Comparison of ENCODE assay signal across 7 cellular contexts in genomic region chr16:87780385-87780989, GRCh38. TPM values are rescaled to one million over a fixed set of nuclear protein-coding genes. Genes with fewer than 3 reads are reported as not detected.
DNase-seq lines count a peak whose midpoint lies in the region; ATAC-seq lines count a peak whose summit lies in the region.

No MANE protein-coding gene starts in this region.

- H3K27ac Mint-ChIP-seq in activated CD8-positive, alpha-beta T cell treated with anti-CD3 and anti-CD28 coated beads, Interleukin-2, amount 10 ng/mL, durations not matched to agents 7 days and 5 days, result peak overlapping the region; percentile 94

- H3K36me3 Mint-ChIP-seq in activated CD8-positive, alpha-beta T cell treated with anti-CD3 and anti-CD28 coated beads, Interleukin-2, amount 10 ng/mL, durations not matched to agents 7 days and 5 days (ENCODE audit: low read depth), result peaks cover 11% of the 10 kb centered on the region

- CTCF ChIA-PET in activated CD8-positive, alpha-beta T cell treated with anti-CD3 and anti-CD28 coated beads, Interleukin-2, amount 10 ng/mL, durations not matched to agents 7 days and 5 days (lab: Charles Lee), result interaction anchor here (0.9 to 4.2 kb wide), 15 partner anchors 10 to 172 kb away, joined by 3 to 493 read pairs (median 17); partner anchors contain the start of genes BANP, KLHDC4 and SLC7A5

- POLR2A ChIA-PET in activated CD8-positive, alpha-beta T cell treated with anti-CD3 and anti-CD28 coated beads, Interleukin-2, amount 10 ng/mL, durations not matched to agents 7 days and 5 days (lab: Charles Lee), result interaction anchor here (1.1 to 4.1 kb wide), 8 partner anchors 11 to 176 kb away, joined by 3 to 96 read pairs (median 6); partner anchors contain the start of genes KLHDC4 and SLC7A5

- H3K4me3 Mint-ChIP-seq in activated CD8-positive, alpha-beta T cell treated with anti-CD3 and anti-CD28 coated beads, Interleukin-2, amount 10 ng/mL, durations not matched to agents 7 days and 5 days, result peak overlapping the region; percentile 46

- peak; percentile 66 for DNase-seq in NCI-H146 treated with DMSO at 0.1 percent for 48 hours (lab: John Stamatoyannopoulos, UW; ENCODE audit: unreplicated experiment)
- peak; percentile 68 for DNase-seq in activated CD8-positive, alpha-beta T cell treated with anti-CD3 and anti-CD28 coated beads, Interleukin-2, amount 10 ng/mL, durations not matched to agents 7 days and 5 days
- peak; percentile 32 for DNase-seq in foreskin melanocyte
- DNase-seq in stimulated activated CD8-positive, alpha-beta memory T cell treated with anti-CD3 and anti-CD28 coated beads, Interleukin-7, amount 100 ng/mL, for 4 hours (ENCODE audit: low read depth in 2 of 2), result peak; percentile 36 to 40
- DNase-seq in dedifferentiated amniotic fluid mesenchymal stem cell (ENCODE audit: extremely low spot score), result no peak
- DNase-seq in glomerular visceral epithelial cell (ENCODE audit: extremely low spot score), result no peak

- H3K9me3 Mint-ChIP-seq in activated CD8-positive, alpha-beta T cell treated with anti-CD3 and anti-CD28 coated beads, Interleukin-2, amount 10 ng/mL, durations not matched to agents 7 days and 5 days (ENCODE audit: insufficient read depth), result peaks cover 6% of the 10 kb centered on the region

- H3K4me1 Mint-ChIP-seq in activated CD8-positive, alpha-beta T cell treated with anti-CD3 and anti-CD28 coated beads, Interleukin-2, amount 10 ng/mL, durations not matched to agents 7 days and 5 days (ENCODE audit: low read depth), result peaks cover 61% of the 10 kb centered on the region

- no peaks in the 10 kb centered on the region for H3K27me3 Mint-ChIP-seq in activated CD8-positive, alpha-beta T cell treated with anti-CD3 and anti-CD28 coated beads, Interleukin-2, amount 10 ng/mL, durations not matched to agents 7 days and 5 days (ENCODE audit: low read depth)

- ATAC-seq in GM18873 (IDR thresholded peaks at IDR 0.05; ENCODE audit: low FRiP score, unreplicated experiment), result peak; percentile 30
- ATAC-seq in activated CD8-positive, alpha-beta T cell treated with anti-CD3 and anti-CD28 coated beads, Interleukin-2, amount 10 ng/mL, durations not matched to agents 7 days and 5 days, result peak; percentile 22

RNA-seq across cellular contexts. Expression of gene KLHDC4, which starts 14.7 kb away (rescaled TPM):
- total RNA-seq in activated CD8-positive, alpha-beta T cell treated with anti-CD3 and anti-CD28 coated beads, Interleukin-2, amount 10 ng/mL, durations not matched to agents 7 days and 5 days, result 100 to 1,000 TPM in 1 of 2 experiments, 10 to 100 TPM in 1; 91.7 to 101 TPM

Comparison
In these comparisons a context has a peak if more than half of its experiments do, and no peak if none do; other contexts are left out.
1. DNase-seq: peak in NCI-H146 treated with DMSO at 0.1 percent for 48 hours (single experiment), activated CD8-positive, alpha-beta T cell treated with anti-CD3 and anti-CD28 coated beads, Interleukin-2, amount 10 ng/mL, durations not matched to agents 7 days and 5 days (single experiment), foreskin melanocyte (single experiment) and stimulated activated CD8-positive, alpha-beta memory T cell treated with anti-CD3 and anti-CD28 coated beads, Interleukin-7, amount 100 ng/mL, for 4 hours (2 of 2); none in dedifferentiated amniotic fluid mesenchymal stem cell (single experiment) and glomerular visceral epithelial cell (single experiment).